1 cellular context compared by ENCODE assay signal in genomic region chr17:78947235-78948153, GRCh38.
TF ChIP-seq lines count a peak whose summit lies in the region.

No MANE protein-coding gene starts in this region.

TF ChIP-seq in HepG2, 621 proteins besides CTCF, POLR2A, EP300 and RAD21 (continued from another document and continues in another):
- TF ChIP-seq, protein P1, sequence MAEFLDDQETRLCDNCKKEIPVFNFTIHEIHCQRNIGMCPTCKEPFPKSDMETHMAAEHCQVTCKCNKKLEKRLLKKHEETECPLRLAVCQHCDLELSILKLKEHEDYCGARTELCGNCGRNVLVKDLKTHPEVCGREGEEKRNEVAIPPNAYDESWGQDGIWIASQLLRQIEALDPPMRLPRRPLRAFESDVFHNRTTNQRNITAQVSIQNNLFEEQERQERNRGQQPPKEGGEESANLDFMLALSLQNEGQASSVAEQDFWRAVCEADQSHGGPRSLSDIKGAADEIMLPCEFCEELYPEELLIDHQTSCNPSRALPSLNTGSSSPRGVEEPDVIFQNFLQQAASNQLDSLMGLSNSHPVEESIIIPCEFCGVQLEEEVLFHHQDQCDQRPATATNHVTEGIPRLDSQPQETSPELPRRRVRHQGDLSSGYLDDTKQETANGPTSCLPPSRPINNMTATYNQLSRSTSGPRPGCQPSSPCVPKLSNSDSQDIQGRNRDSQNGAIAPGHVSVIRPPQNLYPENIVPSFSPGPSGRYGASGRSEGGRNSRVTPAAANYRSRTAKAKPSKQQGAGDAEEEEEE (CRISPR knock-in tag; IDR thresholded peaks at IDR 0.05; ENCODE audit: borderline replicate concordance): no peak
- TF ChIP-seq ZBTB34 (CRISPR knock-in tag; IDR thresholded peaks at IDR 0.05) (no peak), ZNF772 (CRISPR knock-in tag; IDR thresholded peaks at IDR 0.05) (no peak), DR1 (CRISPR knock-in tag; IDR thresholded peaks at IDR 0.05) (no peak), SCMH1 (CRISPR knock-in tag; IDR thresholded peaks at IDR 0.05; ENCODE audit: borderline replicate concordance) (no peak), KLF9 (CRISPR knock-in tag; IDR thresholded peaks at IDR 0.05; ENCODE audit: low read depth) (no peak), TEAD3 (CRISPR knock-in tag; optimal IDR thresholded peaks at IDR 0.05; ENCODE audit: borderline replicate concordance) (peak; percentile 26), ZNF512 (CRISPR knock-in tag; IDR thresholded peaks at IDR 0.05) (no peak), KMT2A (CRISPR knock-in tag; IDR thresholded peaks at IDR 0.05) (no peak), FOXO4 (CRISPR knock-in tag; conservative IDR thresholded peaks at IDR 0.05) (no peak), ZNF296 (CRISPR knock-in tag; conservative IDR thresholded peaks at IDR 0.05) (0 out of 2 replicates have a peak, but pooled peaks have one; percentile 50), MXD3 (CRISPR knock-in tag; IDR thresholded peaks at IDR 0.05) (0 out of 2 replicates have a peak, but pooled peaks have one; percentile 2), ZNF883 (CRISPR knock-in tag; IDR thresholded peaks at IDR 0.05; ENCODE audit: not compliant biosample characterization) (no peak), ZBTB33 (CRISPR knock-in tag; IDR thresholded peaks at IDR 0.05) (no peak), ZSCAN12 (CRISPR knock-in tag; IDR thresholded peaks at IDR 0.05) (no peak), THAP11 (CRISPR knock-in tag; IDR thresholded peaks at IDR 0.05) (no peak), ZNF552 (CRISPR knock-in tag; IDR thresholded peaks at IDR 0.05; ENCODE audit: borderline replicate concordance) (no peak), TBP (CRISPR knock-in tag; IDR thresholded peaks at IDR 0.05) (no peak), FOXA1 (IDR thresholded peaks at IDR 0.05) (no peak), FOXA1 (CRISPR knock-in tag; IDR thresholded peaks at IDR 0.05) (peak; percentile 81), YEATS2 (CRISPR knock-in tag; IDR thresholded peaks at IDR 0.05; ENCODE audit: borderline replicate concordance) (no peak; the same call in 1 of the 2 replicates), ISX (CRISPR knock-in tag; conservative IDR thresholded peaks at IDR 0.05) (no peak), THYN1 (CRISPR knock-in tag; IDR thresholded peaks at IDR 0.05; ENCODE audit: borderline replicate concordance, low read depth) (no peak), FLYWCH1 (CRISPR knock-in tag; IDR thresholded peaks at IDR 0.05) (no peak), HES4 (CRISPR knock-in tag; IDR thresholded peaks at IDR 0.05; ENCODE audit: borderline replicate concordance) (no peak), ELF3 (CRISPR knock-in tag; IDR thresholded peaks at IDR 0.05) (peak; percentile 58; the same call in 1 of the 2 replicates), FOXO1 (CRISPR knock-in tag; IDR thresholded peaks at IDR 0.05) (peak; percentile 41; the same call in 1 of the 2 replicates), SATB2 (CRISPR knock-in tag; IDR thresholded peaks at IDR 0.05) (no peak), SNAI1 (CRISPR knock-in tag; IDR thresholded peaks at IDR 0.05; ENCODE audit: borderline replicate concordance) (no peak), ZBTB7B (CRISPR knock-in tag; IDR thresholded peaks at IDR 0.05) (no peak), TCF7 (IDR thresholded peaks at IDR 0.05; ENCODE audit: low read depth) (peak; percentile 84), ZNF264 (CRISPR knock-in tag; IDR thresholded peaks at IDR 0.05) (peak; percentile 70; the same call in 1 of the 2 replicates), MAFK (conservative IDR thresholded peaks at IDR 0.05 in 1 of 2, IDR thresholded peaks at IDR 0.05 in 1 of 2; ENCODE audit: low read length in 2 of 2) (no peak), ISL2 (CRISPR knock-in tag; IDR thresholded peaks at IDR 0.05) (peak; percentile 52), DRAP1 (CRISPR knock-in tag; IDR thresholded peaks at IDR 0.05) (no peak), KDM4B (CRISPR knock-in tag; IDR thresholded peaks at IDR 0.05) (no peak), MLLT10 (CRISPR knock-in tag; IDR thresholded peaks at IDR 0.05) (no peak), ZNF431 (CRISPR knock-in tag; IDR thresholded peaks at IDR 0.05; ENCODE audit: borderline replicate concordance, low read depth) (no peak), SKI (IDR thresholded peaks at IDR 0.05; ENCODE audit: partially characterized antibody) (no peak), NFKBIZ (CRISPR knock-in tag; IDR thresholded peaks at IDR 0.05) (no peak), ZNF382 (CRISPR knock-in tag; IDR thresholded peaks at IDR 0.05; ENCODE audit: borderline replicate concordance) (no peak), NCOA2 (CRISPR knock-in tag; IDR thresholded peaks at IDR 0.05) (peak; percentile 83), HNF4G (IDR thresholded peaks at IDR 0.05; ENCODE audit: borderline replicate concordance, low read depth, low read length) (no peak), HNF4G (CRISPR knock-in tag; IDR thresholded peaks at IDR 0.05; ENCODE audit: borderline replicate concordance, low read depth) (no peak), MLX (CRISPR knock-in tag; IDR thresholded peaks at IDR 0.05) (no peak), GATAD2A (CRISPR knock-in tag; IDR thresholded peaks at IDR 0.05) (peak; percentile 76), ZZZ3 (CRISPR knock-in tag; IDR thresholded peaks at IDR 0.05; ENCODE audit: borderline replicate concordance) (no peak), SAFB2 (CRISPR knock-in tag; IDR thresholded peaks at IDR 0.05; ENCODE audit: borderline replicate concordance, low read depth) (no peak), JUNB (CRISPR knock-in tag; IDR thresholded peaks at IDR 0.05; ENCODE audit: borderline replicate concordance) (no peak), TSC22D2 (CRISPR knock-in tag; IDR thresholded peaks at IDR 0.05; ENCODE audit: borderline replicate concordance) (no peak), ZNF335 (CRISPR knock-in tag; IDR thresholded peaks at IDR 0.05) (0 out of 2 replicates have a peak, but pooled peaks have one; percentile 22), SRSF1 (optimal IDR thresholded peaks at IDR 0.05; ENCODE audit: low read depth, low read length) (no peak), ZNF251 (CRISPR knock-in tag; IDR thresholded peaks at IDR 0.05) (no peak), PRMT3 (CRISPR knock-in tag; IDR thresholded peaks at IDR 0.05; ENCODE audit: borderline replicate concordance, low read depth) (no peak), ZNF557 (CRISPR knock-in tag; IDR thresholded peaks at IDR 0.05) (0 out of 2 replicates have a peak, but pooled peaks have one; percentile 56), MIER3 (CRISPR knock-in tag; IDR thresholded peaks at IDR 0.05; ENCODE audit: borderline replicate concordance) (no peak), HNRNPK (IDR thresholded peaks at IDR 0.05; ENCODE audit: low read depth, low read length, poor library complexity, severe bottlenecking) (no peak), FOXC1 (CRISPR knock-in tag; IDR thresholded peaks at IDR 0.05; ENCODE audit: borderline replicate concordance) (no peak), ZBTB3 (CRISPR knock-in tag; IDR thresholded peaks at IDR 0.05; ENCODE audit: borderline replicate concordance, low read depth) (no peak), ZBTB43 (CRISPR knock-in tag; conservative IDR thresholded peaks at IDR 0.05) (no peak)
- TF ChIP-seq, protein P2, sequence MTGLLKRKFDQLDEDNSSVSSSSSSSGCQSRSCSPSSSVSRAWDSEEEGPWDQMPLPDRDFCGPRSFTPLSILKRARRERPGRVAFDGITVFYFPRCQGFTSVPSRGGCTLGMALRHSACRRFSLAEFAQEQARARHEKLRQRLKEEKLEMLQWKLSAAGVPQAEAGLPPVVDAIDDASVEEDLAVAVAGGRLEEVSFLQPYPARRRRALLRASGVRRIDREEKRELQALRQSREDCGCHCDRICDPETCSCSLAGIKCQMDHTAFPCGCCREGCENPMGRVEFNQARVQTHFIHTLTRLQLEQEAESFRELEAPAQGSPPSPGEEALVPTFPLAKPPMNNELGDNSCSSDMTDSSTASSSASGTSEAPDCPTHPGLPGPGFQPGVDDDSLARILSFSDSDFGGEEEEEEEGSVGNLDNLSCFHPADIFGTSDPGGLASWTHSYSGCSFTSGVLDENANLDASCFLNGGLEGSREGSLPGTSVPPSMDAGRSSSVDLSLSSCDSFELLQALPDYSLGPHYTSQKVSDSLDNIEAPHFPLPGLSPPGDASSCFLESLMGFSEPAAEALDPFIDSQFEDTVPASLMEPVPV (CRISPR knock-in tag; IDR thresholded peaks at IDR 0.05): no peak
- TF ChIP-seq, protein P3, sequence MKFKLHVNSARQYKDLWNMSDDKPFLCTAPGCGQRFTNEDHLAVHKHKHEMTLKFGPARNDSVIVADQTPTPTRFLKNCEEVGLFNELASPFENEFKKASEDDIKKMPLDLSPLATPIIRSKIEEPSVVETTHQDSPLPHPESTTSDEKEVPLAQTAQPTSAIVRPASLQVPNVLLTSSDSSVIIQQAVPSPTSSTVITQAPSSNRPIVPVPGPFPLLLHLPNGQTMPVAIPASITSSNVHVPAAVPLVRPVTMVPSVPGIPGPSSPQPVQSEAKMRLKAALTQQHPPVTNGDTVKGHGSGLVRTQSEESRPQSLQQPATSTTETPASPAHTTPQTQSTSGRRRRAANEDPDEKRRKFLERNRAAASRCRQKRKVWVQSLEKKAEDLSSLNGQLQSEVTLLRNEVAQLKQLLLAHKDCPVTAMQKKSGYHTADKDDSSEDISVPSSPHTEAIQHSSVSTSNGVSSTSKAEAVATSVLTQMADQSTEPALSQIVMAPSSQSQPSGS (CRISPR knock-in tag; IDR thresholded peaks at IDR 0.05): no peak
